In the genomic region with DNA sequence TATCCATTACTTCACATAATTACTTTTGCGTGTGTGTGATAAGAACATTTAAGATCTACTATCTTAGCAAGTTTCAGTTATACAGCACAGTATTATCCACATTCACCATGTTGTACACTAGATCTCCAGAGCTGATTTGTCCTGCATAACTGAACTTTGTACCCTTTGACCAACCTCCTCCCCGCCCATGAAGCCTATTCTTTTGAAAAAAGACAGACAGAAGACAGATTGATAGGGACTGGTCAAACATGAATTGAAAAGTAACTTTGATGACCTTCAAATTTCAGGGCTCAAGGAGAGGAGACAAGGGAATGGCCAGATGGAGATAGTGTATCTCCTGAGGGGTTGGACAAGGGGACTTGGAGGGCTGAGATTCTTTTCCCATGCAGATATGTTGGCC, we compare ENCODE assay signal across 28 cellular contexts.
"Had no signal": no experiment of that assay in that cellular context is flagged by ENCODE, and none has a peak within 500 bp of the region (broad histone marks: within the 10 kb centered on the region; RNA-seq: fewer than 3 reads in every experiment).

No MANE protein-coding gene starts in this region.

- FAIRE-seq: islet of Langerhans, kidney, pancreas had no signal

- H3K36me3 Mint-ChIP-seq: immature natural killer cell; mesothelial cell of epicardium; naive thymus-derived CD4-positive, alpha-beta T cell; natural killer cell treated with Interleukin-12 subunit alpha and Interleukin-12 subunit beta and Interleukin-15 and Interleukin-18, amount 100 ng/mL, for 72 hours; stimulated activated memory B cell treated with anti-CD40 and anti-IgM and Interleukin-4, amounts not matched to agents 10 μg/mL and 1 μg/mL and 100 μg/mL, for 72 hours; type B pancreatic cell had no signal

- H3K4me3 ChIP-seq: left ventricle myocardium inferior, lung, pancreas, prostate gland, sigmoid colon, smooth muscle cell, tibial nerve, uterus had no signal

- H3K27me3 ChIP-seq: pancreas, sigmoid colon, tibial nerve, uterus had no signal

- H3K36me3 ChIP-seq: left ventricle myocardium inferior, pancreas, prostate gland, sigmoid colon, tibial nerve, uterus had no signal

- H3K27me3 Mint-ChIP-seq: type B pancreatic cell had no signal

- H3K9me3 Mint-ChIP-seq: natural killer cell treated with Interleukin-12 subunit alpha and Interleukin-12 subunit beta and Interleukin-15 and Interleukin-18, amount 100 ng/mL, for 72 hours had no signal

- H3K27ac Mint-ChIP-seq: immature natural killer cell; mesothelial cell of epicardium; naive thymus-derived CD4-positive, alpha-beta T cell; natural killer cell treated with Interleukin-12 subunit alpha and Interleukin-12 subunit beta and Interleukin-15 and Interleukin-18, amount 100 ng/mL, for 72 hours; stimulated activated memory B cell treated with anti-CD40 and anti-IgM and Interleukin-4, amounts not matched to agents 10 μg/mL and 1 μg/mL and 100 μg/mL, for 72 hours; type B pancreatic cell had no signal

- H3K27ac ChIP-seq: left ventricle myocardium inferior, pancreas, sigmoid colon, tibial nerve, uterus had no signal

- H3K4me3 Mint-ChIP-seq: immature natural killer cell; mesothelial cell of epicardium; naive thymus-derived CD4-positive, alpha-beta T cell; natural killer cell treated with Interleukin-12 subunit alpha and Interleukin-12 subunit beta and Interleukin-15 and Interleukin-18, amount 100 ng/mL, for 72 hours; stimulated activated memory B cell treated with anti-CD40 and anti-IgM and Interleukin-4, amounts not matched to agents 10 μg/mL and 1 μg/mL and 100 μg/mL, for 72 hours; stimulated activated naive CD8-positive, alpha-beta T cell treated with anti-CD3 and anti-CD28 coated beads, Interleukin-15, amount 100 ng/mL, for 72 hours; type B pancreatic cell had no signal

- ATAC-seq: naive thymus-derived CD4-positive, alpha-beta T cell; natural killer cell treated with Interleukin-12 subunit alpha and Interleukin-12 subunit beta and Interleukin-15 and Interleukin-18, amount 100 ng/mL, for 72 hours; pancreas; right cardiac atrium; stimulated activated memory B cell treated with anti-CD40 and anti-IgM and Interleukin-4, amounts not matched to agents 10 μg/mL and 1 μg/mL and 100 μg/mL, for 72 hours; stimulated activated naive CD8-positive, alpha-beta T cell treated with anti-CD3 and anti-CD28 coated beads, Interleukin-15, amount 100 ng/mL, for 72 hours had no signal

- DNase-seq: hypothalamus; immature natural killer cell; kidney; left ventricle myocardium inferior; mesendoderm; naive thymus-derived CD4-positive, alpha-beta T cell; pancreas; posterior cingulate gyrus; retina; right cardiac atrium; sigmoid colon; stimulated activated CD4-positive, alpha-beta T cell treated with anti-CD3 and anti-CD28 coated beads, Interleukin-1b, Interleukin-23, amount 100 ng/mL, for 48 hours; stimulated activated CD4-positive, alpha-beta T cell treated with anti-CD3 and anti-CD28 coated beads, Interleukin-2, amount 100 ng/mL, for 48 hours; stimulated activated CD4-positive, alpha-beta T cell treated with anti-CD3 and anti-CD28 coated beads, Interleukin-4, amount 100 ng/mL, for 4 hours; stimulated activated CD8-positive, alpha-beta memory T cell treated with anti-CD3 and anti-CD28 coated beads, Interleukin-4, amount 100 ng/mL, for 48 hours; stimulated activated naive CD4-positive, alpha-beta T cell treated with Interleukin-2 at 50 U/mL for 16 hours; stimulated activated naive CD8-positive, alpha-beta T cell treated with anti-CD3 and anti-CD28 coated beads, Interleukin-15, amount 100 ng/mL, for 72 hours; substantia nigra; uterus had no signal

- H3K4me1 ChIP-seq: left ventricle myocardium inferior, pancreas, sigmoid colon, tibial nerve, uterus had no signal

- H3K4me1 Mint-ChIP-seq: immature natural killer cell; naive thymus-derived CD4-positive, alpha-beta T cell; stimulated activated memory B cell treated with anti-CD40 and anti-IgM and Interleukin-4, amounts not matched to agents 10 μg/mL and 1 μg/mL and 100 μg/mL, for 72 hours; stimulated activated naive CD8-positive, alpha-beta T cell treated with anti-CD3 and anti-CD28 coated beads, Interleukin-15, amount 100 ng/mL, for 72 hours had no signal

- H3K9me3 ChIP-seq: pancreas, prostate gland, uterus had no signal
